Comparison of ENCODE assay signal across 17 cellular contexts in the genomic region with DNA sequence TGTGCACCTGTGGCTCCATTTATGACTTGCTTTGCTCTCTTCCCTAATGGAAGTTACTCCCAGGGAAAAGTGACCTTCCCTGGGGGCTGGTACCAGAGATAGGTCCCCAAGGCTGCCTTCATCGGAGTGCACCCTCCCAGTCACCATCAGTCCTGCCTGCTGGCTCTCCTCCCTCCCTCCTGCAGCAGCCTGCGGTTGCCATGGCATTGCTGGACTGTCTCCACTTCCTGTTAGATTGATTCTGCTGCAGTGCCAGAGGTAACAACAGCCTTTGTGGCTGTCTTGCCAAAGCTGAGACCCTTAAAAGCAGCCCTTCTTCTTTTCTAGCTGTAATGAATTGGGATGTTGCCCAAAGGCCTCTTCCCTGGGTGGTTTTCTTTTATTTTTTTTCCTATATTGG.
DNase-seq lines count a peak whose midpoint lies in the region; ATAC-seq and TF ChIP-seq lines count a peak whose summit lies in the region.
"Had no signal": no experiment of that assay in that cellular context is flagged by ENCODE, and none has a peak within 500 bp of the region (broad histone marks: within the 10 kb centered on the region; RNA-seq: fewer than 3 reads in every experiment).

No MANE protein-coding gene starts in this region.

- no peaks in the 10 kb centered on the region for H3K27me3 Mint-ChIP-seq in nephron progenitor cell (ENCODE audit: low read depth, poor library complexity)
- H3K27me3 Mint-ChIP-seq: natural killer cell treated with Interleukin-12 subunit alpha and Interleukin-12 subunit beta and Interleukin-15 and Interleukin-18, amount 100 ng/mL, for 72 hours had no signal

- no peak overlapping the region for H3K27ac Mint-ChIP-seq in nephron progenitor cell
- H3K27ac Mint-ChIP-seq: activated naive CD8-positive, alpha-beta T cell treated with anti-CD3 and anti-CD28 coated beads, Interleukin-2, amount 10 ng/mL, durations not matched to agents 7 days and 5 days; CD8-positive, alpha-beta memory T cell; natural killer cell treated with Interleukin-12 subunit alpha and Interleukin-12 subunit beta and Interleukin-15 and Interleukin-18, amount 100 ng/mL, for 72 hours; T-helper 2 cell treated with Interferon-gamma antibody and Interleukin-4, amounts not matched to agents 5 μg/mL and 100 μg/mL, for 36 hours had no signal

- H3K4me1 Mint-ChIP-seq in nephron progenitor cell, result peaks cover 17% of the 10 kb centered on the region
- H3K4me1 Mint-ChIP-seq: activated naive CD8-positive, alpha-beta T cell treated with anti-CD3 and anti-CD28 coated beads, Interleukin-2, amount 10 ng/mL, durations not matched to agents 7 days and 5 days; CD8-positive, alpha-beta memory T cell had no signal

- H3K36me3 Mint-ChIP-seq in nephron progenitor cell (ENCODE audit: low read depth), result no peaks in the 10 kb centered on the region
- H3K36me3 Mint-ChIP-seq: activated naive CD8-positive, alpha-beta T cell treated with anti-CD3 and anti-CD28 coated beads, Interleukin-2, amount 10 ng/mL, durations not matched to agents 7 days and 5 days; CD8-positive, alpha-beta memory T cell; natural killer cell treated with Interleukin-12 subunit alpha and Interleukin-12 subunit beta and Interleukin-15 and Interleukin-18, amount 100 ng/mL, for 72 hours had no signal

- no peak overlapping the region for H3K4me3 Mint-ChIP-seq in nephron progenitor cell
- H3K4me3 Mint-ChIP-seq: activated naive CD8-positive, alpha-beta T cell treated with anti-CD3 and anti-CD28 coated beads, Interleukin-2, amount 10 ng/mL, durations not matched to agents 7 days and 5 days; CD8-positive, alpha-beta memory T cell; natural killer cell treated with Interleukin-12 subunit alpha and Interleukin-12 subunit beta and Interleukin-15 and Interleukin-18, amount 100 ng/mL, for 72 hours; T-helper 2 cell treated with Interferon-gamma antibody and Interleukin-4, amounts not matched to agents 5 μg/mL and 100 μg/mL, for 36 hours had no signal

- DNase-seq in NCI-H1092 (lab: John Stamatoyannopoulos, UW) (peak; percentile 56), nephron progenitor cell (peak; percentile 5), NCI-H524 treated with DMSO at 0.1 percent for 48 hours (lab: John Stamatoyannopoulos, UW) (no peak), NCI-H2196 treated with DMSO at 0.1 percent for 48 hours (lab: John Stamatoyannopoulos, UW; ENCODE audit: unreplicated experiment) (no peak), SW 1271 (lab: John Stamatoyannopoulos, UW) (no peak), left ventricle myocardium superior (no peak)
- DNase-seq: activated CD8-positive, alpha-beta memory T cell treated with anti-CD3 and anti-CD28 coated beads for 24 hours; activated naive CD8-positive, alpha-beta T cell treated with anti-CD3 and anti-CD28 coated beads, Interleukin-2, amount 10 ng/mL, durations not matched to agents 7 days and 5 days; CD8-positive, alpha-beta memory T cell; cortex of kidney; NCI-H1105; PC-3; stimulated activated CD4-positive, alpha-beta T cell treated with anti-CD3 and anti-CD28 coated beads, Interleukin-12 subunit alpha, Interleukin-12 subunit beta, amount 100 ng/mL, for 4 hours had no signal

- no peak for TF ChIP-seq CTCF in nephron progenitor cell (IDR thresholded peaks at IDR 0.05)

- no peaks in the 10 kb centered on the region for H3K9me3 Mint-ChIP-seq in nephron progenitor cell
- H3K9me3 Mint-ChIP-seq: activated naive CD8-positive, alpha-beta T cell treated with anti-CD3 and anti-CD28 coated beads, Interleukin-2, amount 10 ng/mL, durations not matched to agents 7 days and 5 days; T-helper 2 cell treated with Interferon-gamma antibody and Interleukin-4, amounts not matched to agents 5 μg/mL and 100 μg/mL, for 36 hours had no signal

- peak; percentile 69 for ATAC-seq in GM19023 (IDR thresholded peaks at IDR 0.05; ENCODE audit: unreplicated experiment)
- peak; percentile 69 for ATAC-seq in HG02588 (IDR thresholded peaks at IDR 0.05; ENCODE audit: unreplicated experiment)
- ATAC-seq in left ventricle myocardium superior, result no peak
- ATAC-seq: natural killer cell treated with Interleukin-12 subunit alpha and Interleukin-12 subunit beta and Interleukin-15 and Interleukin-18, amount 100 ng/mL, for 72 hours; PC-3 had no signal

- intact Hi-C loops in left ventricle myocardium superior (cut with micrococcal nuclease), result no loop called here

Comparison
In these comparisons a context has a peak if more than half of its experiments do, and no peak if none do; other contexts are left out.
1. DNase-seq: peak in NCI-H1092 (single experiment) and nephron progenitor cell (single experiment); none in NCI-H524 treated with DMSO at 0.1 percent for 48 hours (single experiment), NCI-H2196 treated with DMSO at 0.1 percent for 48 hours (single experiment), SW 1271 (0 of 2) and left ventricle myocardium superior (single experiment).